ENCODE assay signal across 1 cellular context in the genomic region with DNA sequence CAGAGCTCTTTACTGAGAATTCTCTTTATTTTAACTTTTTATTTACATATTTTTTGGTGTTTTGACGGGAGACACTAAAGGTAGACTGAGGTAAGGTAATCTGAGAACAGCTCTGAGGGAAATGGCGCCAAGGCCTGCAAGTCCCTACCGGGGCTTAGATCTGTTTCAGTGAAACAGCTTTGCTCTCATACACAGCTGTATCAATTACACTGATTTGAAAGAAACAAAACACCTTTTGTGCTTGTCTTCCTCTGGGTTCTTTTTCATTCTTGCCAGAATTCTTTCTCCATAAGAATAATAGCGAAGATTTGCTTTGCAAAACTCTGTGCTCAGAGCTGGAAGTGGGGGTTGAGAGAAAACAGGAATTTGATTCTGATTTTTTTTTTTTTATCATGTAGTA.
TF ChIP-seq lines count a peak whose summit lies in the region.

No MANE protein-coding gene starts in this region.

TF ChIP-seq in WTC11, 78 proteins besides CTCF, POLR2A, EP300 and RAD21 (continued from another document):
- TF ChIP-seq PRDM15 (CRISPR knock-in tag; IDR thresholded peaks at IDR 0.05): peak; percentile 69
